In the genomic region with DNA sequence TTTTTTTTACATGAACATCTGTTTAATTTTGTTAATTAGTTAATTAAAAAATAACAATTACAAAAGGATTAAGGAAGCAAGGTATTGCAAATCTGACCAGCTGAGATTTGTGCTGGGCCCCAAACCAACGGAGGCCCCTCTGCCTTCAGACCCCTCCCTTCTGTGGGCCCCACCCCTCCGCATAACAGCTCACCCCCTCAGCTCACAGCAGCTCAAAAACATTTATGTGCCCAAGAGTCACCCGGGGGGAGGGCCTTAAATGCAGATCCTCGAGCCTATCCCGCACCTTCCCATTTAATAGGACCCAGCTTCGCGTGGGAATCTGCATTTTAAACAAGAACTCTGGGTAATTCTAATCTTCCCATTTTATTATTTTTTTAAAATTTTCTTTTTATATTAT, we compare ENCODE assay signal across 18 cellular contexts.
"Had no signal": no experiment of that assay in that cellular context is flagged by ENCODE, and none has a peak within 500 bp of the region (broad histone marks: within the 10 kb centered on the region; RNA-seq: fewer than 3 reads in every experiment).

No MANE protein-coding gene starts in this region.

- H3K36me3 Mint-ChIP-seq: IgD-negative memory B cell had no signal

- DNase-seq: Kasumi-1, MM.1S, MV-4-11, NCI-H1048, NCI-H187 treated with DMSO at 0.1 percent for 48 hours, NCI-H2029 treated with DMSO at 0.1 percent for 48 hours, NCI-H226, NCI-H446, NCI-H510A, Right ventricle myocardium superior, RPMI8226, SIG-M5 had no signal

- H3K9ac ChIP-seq: KMS-11 had no signal

- H3K9me3 ChIP-seq: SJSA1 had no signal

- H3K4me1 ChIP-seq: SJSA1 had no signal

- H3K27ac Mint-ChIP-seq: IgD-negative memory B cell had no signal

- H3K27ac ChIP-seq: HL-60, KMS-11, SJSA1, SK-N-MC had no signal

- H3K9me3 Mint-ChIP-seq: IgD-negative memory B cell had no signal

- H3K4me3 Mint-ChIP-seq: IgD-negative memory B cell had no signal

- H3K27me3 ChIP-seq: SJSA1 had no signal

- H3K4me2 ChIP-seq: KMS-11 had no signal

- H3K4me3 ChIP-seq: K562, SJSA1, SK-N-MC had no signal
